ENCODE assay signal across 8 cellular contexts in the genomic region with DNA sequence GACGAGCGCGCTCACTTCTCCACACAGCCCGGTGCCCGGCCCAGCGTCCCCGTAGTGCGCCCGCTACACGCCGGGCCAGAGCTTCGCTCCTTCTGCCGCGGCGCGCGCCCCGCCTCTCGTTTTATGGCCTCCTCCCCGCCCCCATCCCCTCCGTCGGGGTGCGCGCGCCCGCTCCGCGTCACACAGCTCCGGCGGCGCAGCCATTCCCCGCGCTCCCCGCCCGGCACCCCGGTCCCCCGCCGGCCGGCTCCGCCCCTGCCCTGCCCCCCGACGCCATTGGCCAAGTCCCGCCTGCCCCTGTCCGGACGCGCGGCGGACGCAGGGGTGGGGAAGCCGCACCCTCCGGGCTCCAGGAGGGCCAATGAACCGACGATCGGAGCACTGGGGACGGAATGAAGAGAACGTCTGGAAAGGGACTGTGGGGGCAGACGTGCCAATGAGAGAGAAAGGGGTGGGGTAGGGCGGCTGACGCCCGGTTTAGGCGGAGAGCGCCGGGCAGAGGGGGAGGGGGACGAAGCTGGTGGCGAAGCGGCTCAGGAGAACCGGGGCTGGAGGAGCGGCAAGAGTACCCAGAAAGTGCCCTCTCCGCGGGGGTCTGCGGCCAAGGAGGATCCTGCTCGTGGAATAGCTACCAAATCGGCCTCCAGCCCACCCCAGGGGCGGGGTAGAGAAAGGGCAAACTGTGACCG. TPM values are rescaled to one million over a fixed set of nuclear protein-coding genes. Genes with fewer than 3 reads are reported as not detected.
DNase-seq lines count a peak whose midpoint lies in the region; ATAC-seq and TF ChIP-seq lines count a peak whose summit lies in the region.

A gene with protein sequence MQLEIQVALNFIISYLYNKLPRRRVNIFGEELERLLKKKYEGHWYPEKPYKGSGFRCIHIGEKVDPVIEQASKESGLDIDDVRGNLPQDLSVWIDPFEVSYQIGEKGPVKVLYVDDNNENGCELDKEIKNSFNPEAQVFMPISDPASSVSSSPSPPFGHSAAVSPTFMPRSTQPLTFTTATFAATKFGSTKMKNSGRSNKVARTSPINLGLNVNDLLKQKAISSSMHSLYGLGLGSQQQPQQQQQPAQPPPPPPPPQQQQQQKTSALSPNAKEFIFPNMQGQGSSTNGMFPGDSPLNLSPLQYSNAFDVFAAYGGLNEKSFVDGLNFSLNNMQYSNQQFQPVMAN (minus strand): TSS at position 94 of the 689 bp plus-strand sequence. CDS start 2,337 bp downstream, outside the sequence.

- no peaks in the 10 kb centered on the region for H3K9me3 Mint-ChIP-seq in activated naive CD4-positive, alpha-beta T cell treated with anti-CD3 and anti-CD28 coated beads, Interleukin-2, amount 10 ng/mL, durations not matched to agents 7 days and 5 days

- peak; percentile 99 for TF ChIP-seq POLR2A in suprapubic skin (IDR thresholded peaks at IDR 0.05)

- no peak for TF ChIP-seq EP300 in suprapubic skin (IDR thresholded peaks at IDR 0.05)

- DNase-seq in GM06990 (ENCODE audit: extremely low read depth, insufficient read length), result peak; percentile 99
- DNase-seq in NCI-H1048 (lab: John Stamatoyannopoulos, UW), result peak; percentile 83
- no peak for DNase-seq in SK-N-MC (ENCODE audit: low read depth, low spot score)
- DNase-seq in activated naive CD4-positive, alpha-beta T cell treated with anti-CD3 and anti-CD28 coated beads, Interleukin-2, amount 10 ng/mL, durations not matched to agents 7 days and 5 days, result peak; percentile 97
- peak; percentile 96 for DNase-seq in germinal center (ENCODE audit: low spot score)
- peak; percentile 99 for DNase-seq in occipital lobe (lab: John Stamatoyannopoulos, UW)
- peak; percentile 99 for DNase-seq in suprapubic skin (ENCODE audit: low spot score in 2 of 2)

- peaks cover 3% of the 10 kb centered on the region for H3K27me3 Mint-ChIP-seq in activated naive CD4-positive, alpha-beta T cell treated with anti-CD3 and anti-CD28 coated beads, Interleukin-2, amount 10 ng/mL, durations not matched to agents 7 days and 5 days

- peak within 1 kb of the TSS; percentile 82 for H3K9ac ChIP-seq in SK-N-MC (ENCODE audit: insufficient read length)

- under 1% methylated on average over 24 of the region's 75 CpGs for WGBS in suprapubic skin

- H3K36me3 Mint-ChIP-seq in activated naive CD4-positive, alpha-beta T cell treated with anti-CD3 and anti-CD28 coated beads, Interleukin-2, amount 10 ng/mL, durations not matched to agents 7 days and 5 days, result peaks cover 40% of the 10 kb centered on the region

- peak within 1 kb of the TSS; percentile 92 for H3K4me3 ChIP-seq in GM06990 (replicated peaks; ENCODE audit: low read depth, low read length)
- H3K4me3 ChIP-seq in SK-N-MC, result peak within 1 kb of the TSS; percentile 98
- H3K4me3 ChIP-seq in suprapubic skin, result peak within 1 kb of the TSS; percentile 97

- TF ChIP-seq CTCF in GM06990 (IDR thresholded peaks at IDR 0.05; ENCODE audit: insufficient read depth, low read length, poor library complexity, severe bottlenecking), result no peak
- TF ChIP-seq CTCF in suprapubic skin (IDR thresholded peaks at IDR 0.05), result no peak

- peak within 1 kb of the TSS; percentile 95 for H3K4me3 Mint-ChIP-seq in activated naive CD4-positive, alpha-beta T cell treated with anti-CD3 and anti-CD28 coated beads, Interleukin-2, amount 10 ng/mL, durations not matched to agents 7 days and 5 days

- H3K4me1 ChIP-seq in suprapubic skin, result peaks cover 40% of the 10 kb centered on the region

- CTCF ChIA-PET in activated naive CD4-positive, alpha-beta T cell treated with anti-CD3 and anti-CD28 coated beads, Interleukin-2, amount 10 ng/mL, durations not matched to agents 7 days and 5 days (lab: Charles Lee), result interaction anchor here (0.6 to 2.6 kb wide), 12 partner anchors 13 to 287 kb away, joined by 3 to 12 read pairs (median 4); a partner anchor contains a TSS

- H3K27ac ChIP-seq in SK-N-MC (peak within 1 kb of the TSS; percentile 88), suprapubic skin (peak within 1 kb of the TSS; percentile 99)

- H3K9me3 ChIP-seq in SK-N-MC (ENCODE audit: low read depth, low read length), result no peaks in the 10 kb centered on the region
- H3K9me3 ChIP-seq in suprapubic skin, result no peaks in the 10 kb centered on the region

- H3K36me3 ChIP-seq in GM06990 (ENCODE audit: control insufficient read depth, insufficient read depth, low read length), result peaks cover 5% of the 10 kb centered on the region; the same call in 1 of the 2 replicates
- H3K36me3 ChIP-seq in SK-N-MC (ENCODE audit: insufficient read depth, low read length), result peaks cover 6% of the 10 kb centered on the region
- H3K36me3 ChIP-seq in suprapubic skin, result peaks cover 10% of the 10 kb centered on the region

- H3K27me3 ChIP-seq in GM06990 (replicated peaks; ENCODE audit: control insufficient read depth, insufficient read depth, low read length), result no peaks in the 10 kb centered on the region
- H3K27me3 ChIP-seq in suprapubic skin, result no peaks in the 10 kb centered on the region

- H3K4me1 Mint-ChIP-seq in activated naive CD4-positive, alpha-beta T cell treated with anti-CD3 and anti-CD28 coated beads, Interleukin-2, amount 10 ng/mL, durations not matched to agents 7 days and 5 days, result peaks cover 54% of the 10 kb centered on the region

- peak within 1 kb of the TSS; percentile 98 for H3K27ac Mint-ChIP-seq in activated naive CD4-positive, alpha-beta T cell treated with anti-CD3 and anti-CD28 coated beads, Interleukin-2, amount 10 ng/mL, durations not matched to agents 7 days and 5 days

- peak; percentile 60 for ATAC-seq in HG02571 (IDR thresholded peaks at IDR 0.05; ENCODE audit: unreplicated experiment)

RNA-seq across cellular contexts. Expression of the gene that starts here (rescaled TPM):
- total RNA-seq in occipital lobe (15.0 TPM), suprapubic skin (100 to 1,000 TPM; 151 to 255 (median 174) TPM)
